Comparison of ENCODE assay signal across 9 cellular contexts in the genomic region with DNA sequence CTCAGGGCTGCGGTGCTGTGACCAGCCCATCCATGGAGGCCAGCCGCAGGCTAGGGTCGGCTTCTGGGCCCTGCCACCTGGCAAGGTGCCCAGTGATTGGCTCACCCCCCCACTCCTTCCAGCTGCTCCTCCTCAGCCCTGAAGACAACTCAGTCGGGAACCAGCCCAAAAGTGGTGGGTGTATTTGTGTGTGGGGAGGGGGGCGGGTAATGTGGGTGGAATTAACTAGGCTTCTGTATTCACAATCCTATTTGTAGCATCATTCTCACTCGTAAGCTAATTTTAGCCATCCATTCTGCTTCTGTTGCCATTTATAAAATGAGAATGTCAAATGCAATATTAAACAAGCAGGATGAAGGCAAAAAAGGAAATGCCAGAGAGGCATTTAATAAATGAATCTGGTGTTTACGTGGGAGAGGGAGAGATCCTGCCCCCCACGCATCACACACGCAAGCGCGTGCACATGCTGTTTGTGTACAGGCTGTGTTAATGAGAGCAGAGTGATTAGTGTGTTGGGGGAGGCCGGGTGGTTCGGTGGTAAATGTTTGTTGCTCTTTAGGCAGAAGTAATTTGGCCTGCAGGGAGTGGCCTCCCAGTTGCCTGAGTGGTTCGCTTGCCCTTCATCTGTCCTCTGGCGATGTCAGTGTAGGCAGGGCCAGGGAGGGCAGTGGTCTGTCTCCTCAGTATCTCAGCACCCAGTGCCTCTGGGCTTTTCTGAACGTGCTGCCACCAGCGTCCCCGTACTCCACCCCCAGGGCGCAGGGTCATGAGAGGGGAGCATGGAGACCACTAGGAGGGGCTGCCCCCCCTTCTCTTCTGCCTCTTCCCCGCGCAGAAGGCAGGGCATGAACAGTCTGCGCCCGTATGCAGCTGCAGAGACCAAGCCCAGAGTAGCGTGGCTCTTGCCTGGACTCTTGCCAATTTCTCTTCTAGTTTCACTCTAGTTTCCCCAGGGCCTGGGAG.
DNase-seq lines count a peak whose midpoint lies in the region; ATAC-seq, FAIRE-seq and TF ChIP-seq lines count a peak whose summit lies in the region.
"Had no signal": no experiment of that assay in that cellular context is flagged by ENCODE, and none has a peak within 500 bp of the region (broad histone marks: within the 10 kb centered on the region; RNA-seq: fewer than 3 reads in every experiment).

No MANE protein-coding gene starts in this region.

- no peaks in the 10 kb centered on the region for H3K27me3 Mint-ChIP-seq in T-helper 1 cell treated with Interleukin-12 subunit alpha and Interleukin-12 subunit beta and Interleukin-4 antibody, amounts not matched to agents 30 μg/mL and 1 μg/mL, for 36 hours (ENCODE audit: low read depth)

- peaks cover 43 to 46% of the 10 kb centered on the region in 2 donors for H3K4me1 ChIP-seq in duodenal mucosa (ENCODE audit: control insufficient read depth in 1 of 2, insufficient read depth in 2 of 2, low read length in 2 of 2)
- H3K4me1 ChIP-seq in upper lobe of left lung, result peaks cover 19 to 27% (median 21%) of the 10 kb centered on the region in 4 donors

- H3K36me3 Mint-ChIP-seq in T-helper 1 cell treated with Interleukin-12 subunit alpha and Interleukin-12 subunit beta and Interleukin-4 antibody, amounts not matched to agents 30 μg/mL and 1 μg/mL, for 36 hours (ENCODE audit: low read depth), result peaks cover 8% of the 10 kb centered on the region

- H3K27ac ChIP-seq in duodenal mucosa (ENCODE audit: low read depth, low read length) (peak overlapping the region; percentile 68), upper lobe of left lung (peak overlapping the region in 3 of 4 donors; percentile 5 to 43 (median 12))

- TF ChIP-seq EP300 in upper lobe of left lung (IDR thresholded peaks at IDR 0.05), result no peak

- peak overlapping the region; percentile 8 to 40 for H3K9ac ChIP-seq in duodenal mucosa (ENCODE audit: low read depth in 1 of 2, low read length in 2 of 2)

- ATAC-seq in GM21786 (IDR thresholded peaks at IDR 0.05; ENCODE audit: unreplicated experiment), result peak; percentile 50
- ATAC-seq in upper lobe of left lung (ENCODE audit: low FRiP score in 2 of 2), result peak in 1 of 2 donors; percentile 60
- ATAC-seq: Panc1 had no signal

- H3K36me3 ChIP-seq in duodenal mucosa (ENCODE audit: control insufficient read depth in 1 of 2, insufficient read depth in 2 of 2, low read length in 2 of 2) (no peaks in the 10 kb centered on the region), upper lobe of left lung (no peaks in the 10 kb centered on the region)

- H3K9me3 ChIP-seq in duodenal mucosa (ENCODE audit: control insufficient read depth in 1 of 2, low read length in 2 of 2) (no peaks in the 10 kb centered on the region), upper lobe of left lung (no peaks in the 10 kb centered on the region)

- 35 to 44% methylated on average over 22 to 24 of the region's 24 CpGs for WGBS in upper lobe of left lung, 2 donors

- H3K4me1 Mint-ChIP-seq in T-helper 1 cell treated with Interleukin-12 subunit alpha and Interleukin-12 subunit beta and Interleukin-4 antibody, amounts not matched to agents 30 μg/mL and 1 μg/mL, for 36 hours (ENCODE audit: low read depth), result peaks cover 66% of the 10 kb centered on the region

- no peaks in the 10 kb centered on the region for H3K9me3 Mint-ChIP-seq in T-helper 1 cell treated with Interleukin-12 subunit alpha and Interleukin-12 subunit beta and Interleukin-4 antibody, amounts not matched to agents 30 μg/mL and 1 μg/mL, for 36 hours

- H3K27ac Mint-ChIP-seq in T-helper 1 cell treated with Interleukin-12 subunit alpha and Interleukin-12 subunit beta and Interleukin-4 antibody, amounts not matched to agents 30 μg/mL and 1 μg/mL, for 36 hours, result peak overlapping the region; percentile 87

- TF ChIP-seq CTCF in upper lobe of left lung (IDR thresholded peaks at IDR 0.05), result peak in 1 of 6 experiments; percentile 9

- H3K4me3 Mint-ChIP-seq in T-helper 1 cell treated with Interleukin-12 subunit alpha and Interleukin-12 subunit beta and Interleukin-4 antibody, amounts not matched to agents 30 μg/mL and 1 μg/mL, for 36 hours, result peak overlapping the region; percentile 52

- TF ChIP-seq POLR2A in upper lobe of left lung (IDR thresholded peaks at IDR 0.05) (no peak), H54 (IDR thresholded peaks at IDR 0.05; ENCODE audit: low read depth, low read length) (no peak)

- peak; percentile 34 for DNase-seq in G401 (ENCODE audit: low spot score)
- peak; percentile 92 for DNase-seq in NCI-H1105 (lab: John Stamatoyannopoulos, UW)
- DNase-seq in middle frontal gyrus (ENCODE audit: extremely low spot score, low spot score), result peak; percentile 33
- peak in 1 of 2 donors; percentile 40 for DNase-seq in upper lobe of left lung
- DNase-seq in H54 (ENCODE audit: insufficient read length, low spot score), result no peak

- H3K4me3 ChIP-seq in duodenal mucosa (ENCODE audit: low read depth in 1 of 2, low read length in 2 of 2), result peak overlapping the region; percentile 48 to 50
- H3K4me3 ChIP-seq in upper lobe of left lung, result peak overlapping the region in 1 of 4 donors; percentile 21

- no peak for FAIRE-seq in H54 (lab: Jason Lieb, UNC)

- H3K27me3 ChIP-seq in duodenal mucosa (ENCODE audit: control insufficient read depth in 1 of 2, insufficient read depth in 2 of 2, low read length in 2 of 2) (no peaks in the 10 kb centered on the region), upper lobe of left lung (no peaks in the 10 kb centered on the region)

- in situ Hi-C loops in G401 (cut with HindIII; ENCODE audit: low sequenced_read_pairs), result no loop called here
